Comparison of ENCODE assay signal across 7 cellular contexts in genomic region chr16:21539107-21539618, GRCh38.
DNase-seq lines count a peak whose midpoint lies in the region; ATAC-seq and TF ChIP-seq lines count a peak whose summit lies in the region.
"Not testable (repeated sequence)": the region's sequence is repeated elsewhere in the genome, so short reads cannot be mapped to it uniquely, and the experiment has no call there.

No MANE protein-coding gene starts in this region.

- POLR2A ChIA-PET in PC-3 (lab: Charles Lee; ENCODE audit: unreplicated experiment): not testable (repeated sequence)

- not testable (repeated sequence) for H3K36me3 Mint-ChIP-seq in activated T-helper 17 cell treated with anti-CD3 and anti-CD28 coated beads, Interleukin-2, amount 50 U/mL, for 72 hours (ENCODE audit: low read depth); central memory CD8-positive, alpha-beta T cell (ENCODE audit: insufficient read depth); immature natural killer cell; natural killer cell treated with Interleukin-12 subunit alpha and Interleukin-12 subunit beta and Interleukin-15 and Interleukin-18, amount 100 ng/mL, for 72 hours
- peaks cover 14% of the 10 kb centered on the region for H3K36me3 Mint-ChIP-seq in stimulated activated effector memory CD8-positive, alpha-beta T cell treated with anti-CD3 and anti-CD28 coated beads, Interleukin-12 subunit alpha, Interleukin-12 subunit beta, amount 100 ng/mL, for 72 hours

- not testable (repeated sequence) for TF ChIP-seq CTCF in PC-3 (conservative IDR thresholded peaks at IDR 0.05; ENCODE audit: low read depth, low read length); gastroesophageal sphincter (IDR thresholded peaks at IDR 0.05)

- not testable (repeated sequence) for H3K4me3 ChIP-seq in PC-3 (ENCODE audit: low read length); gastroesophageal sphincter

- H3K9me2 ChIP-seq in PC-3 (replicated peaks; ENCODE audit: low read length): not testable (repeated sequence)

- 33 to 76% methylated on average over 3 to 6 of the region's 9 CpGs for WGBS in gastroesophageal sphincter (ENCODE audit: low coverage in 1 of 2), 2 donors

- H3K4me1 ChIP-seq in PC-3 (ENCODE audit: insufficient read depth, low read length): not testable (repeated sequence)
- H3K4me1 ChIP-seq in gastroesophageal sphincter: peaks cover 0 to 13% (median 3%) of the 10 kb centered on the region in 3 donors

- H3K4me2 ChIP-seq in PC-3 (ENCODE audit: low read length): not testable (repeated sequence)

- not testable (repeated sequence) for H3K4me1 Mint-ChIP-seq in activated T-helper 17 cell treated with anti-CD3 and anti-CD28 coated beads, Interleukin-2, amount 50 U/mL, for 72 hours; central memory CD8-positive, alpha-beta T cell
- peaks cover 18 to 21% of the 10 kb centered on the region in 2 donors for H3K4me1 Mint-ChIP-seq in immature natural killer cell
- H3K4me1 Mint-ChIP-seq in natural killer cell treated with Interleukin-12 subunit alpha and Interleukin-12 subunit beta and Interleukin-15 and Interleukin-18, amount 100 ng/mL, for 72 hours (ENCODE audit: low read depth in 2 of 2): peaks cover 20 to 31% of the 10 kb centered on the region in 2 donors
- H3K4me1 Mint-ChIP-seq in stimulated activated effector memory CD8-positive, alpha-beta T cell treated with anti-CD3 and anti-CD28 coated beads, Interleukin-12 subunit alpha, Interleukin-12 subunit beta, amount 100 ng/mL, for 72 hours: peaks cover 32% of the 10 kb centered on the region

- H3K9me3 ChIP-seq in PC-3 (ENCODE audit: low read length); gastroesophageal sphincter: not testable (repeated sequence)

- not testable (repeated sequence) for BruUV-seq in PC-3 (replicated peaks; lab: Mats Ljungman, UMichigan)

- H3K27ac Mint-ChIP-seq in activated T-helper 17 cell treated with anti-CD3 and anti-CD28 coated beads, Interleukin-2, amount 50 U/mL, for 72 hours: peak overlapping the region; percentile 25
- H3K27ac Mint-ChIP-seq in central memory CD8-positive, alpha-beta T cell (ENCODE audit: low read depth): peak overlapping the region; percentile 16
- peak overlapping the region in 5 of 6 donors; percentile 78 to 95 (median 82) for H3K27ac Mint-ChIP-seq in immature natural killer cell
- peak overlapping the region; percentile 17 to 41 for H3K27ac Mint-ChIP-seq in natural killer cell treated with Interleukin-12 subunit alpha and Interleukin-12 subunit beta and Interleukin-15 and Interleukin-18, amount 100 ng/mL, for 72 hours
- H3K27ac Mint-ChIP-seq in stimulated activated effector memory CD8-positive, alpha-beta T cell treated with anti-CD3 and anti-CD28 coated beads, Interleukin-12 subunit alpha, Interleukin-12 subunit beta, amount 100 ng/mL, for 72 hours: peak overlapping the region; percentile 88

- CTCF ChIA-PET in PC-3 (lab: Charles Lee): not testable (repeated sequence)

- H2AFZ ChIP-seq in PC-3 (ENCODE audit: low read length): not testable (repeated sequence)

- ATAC-seq in PC-3 (peak; percentile 56), gastroesophageal sphincter (peak; percentile 44)
- not testable (repeated sequence) for ATAC-seq in activated T-helper 17 cell treated with anti-CD3 and anti-CD28 coated beads, Interleukin-2, amount 50 U/mL, for 72 hours (replicated peaks); central memory CD8-positive, alpha-beta T cell (replicated peaks; ENCODE audit: extremely low read depth, poor library complexity, severe bottlenecking); natural killer cell treated with Interleukin-12 subunit alpha and Interleukin-12 subunit beta and Interleukin-15 and Interleukin-18, amount 100 ng/mL, for 72 hours; stimulated activated effector memory CD8-positive, alpha-beta T cell treated with anti-CD3 and anti-CD28 coated beads, Interleukin-12 subunit alpha, Interleukin-12 subunit beta, amount 100 ng/mL, for 72 hours

- not testable (repeated sequence) for TF ChIP-seq EP300 in gastroesophageal sphincter (IDR thresholded peaks at IDR 0.05)

- not testable (repeated sequence) for TF ChIP-seq POLR2A in gastroesophageal sphincter (IDR thresholded peaks at IDR 0.05)

- H3K9ac ChIP-seq in PC-3 (ENCODE audit: low read length): not testable (repeated sequence)

- not testable (repeated sequence) for H3K27ac ChIP-seq in PC-3 (ENCODE audit: low read length)
- H3K27ac ChIP-seq in gastroesophageal sphincter: peak overlapping the region in 2 of 4 donors; percentile 48 to 63

- H3K79me2 ChIP-seq in PC-3 (ENCODE audit: low read length): not testable (repeated sequence)

- not testable (repeated sequence) for H4K20me1 ChIP-seq in PC-3 (ENCODE audit: low read length)

- DNase-seq in PC-3; central memory CD8-positive, alpha-beta T cell (ENCODE audit: low spot score in 2 of 2); immature natural killer cell; natural killer cell treated with Interleukin-12 subunit alpha and Interleukin-12 subunit beta and Interleukin-15 and Interleukin-18, amount 100 ng/mL, for 72 hours (ENCODE audit: low spot score); stimulated activated effector memory CD8-positive, alpha-beta T cell treated with anti-CD3 and anti-CD28 coated beads, Interleukin-12 subunit alpha, Interleukin-12 subunit beta, amount 100 ng/mL, for 72 hours (ENCODE audit: low spot score in 2 of 2): not testable (repeated sequence)

- H3F3A ChIP-seq in PC-3 (ENCODE audit: low read length, unreplicated experiment): not testable (repeated sequence)

- not testable (repeated sequence) for H3K4me3 Mint-ChIP-seq in activated T-helper 17 cell treated with anti-CD3 and anti-CD28 coated beads, Interleukin-2, amount 50 U/mL, for 72 hours; central memory CD8-positive, alpha-beta T cell; immature natural killer cell; natural killer cell treated with Interleukin-12 subunit alpha and Interleukin-12 subunit beta and Interleukin-15 and Interleukin-18, amount 100 ng/mL, for 72 hours; stimulated activated effector memory CD8-positive, alpha-beta T cell treated with anti-CD3 and anti-CD28 coated beads, Interleukin-12 subunit alpha, Interleukin-12 subunit beta, amount 100 ng/mL, for 72 hours

- H3K9me3 Mint-ChIP-seq in activated T-helper 17 cell treated with anti-CD3 and anti-CD28 coated beads, Interleukin-2, amount 50 U/mL, for 72 hours; central memory CD8-positive, alpha-beta T cell; immature natural killer cell; natural killer cell treated with Interleukin-12 subunit alpha and Interleukin-12 subunit beta and Interleukin-15 and Interleukin-18, amount 100 ng/mL, for 72 hours; stimulated activated effector memory CD8-positive, alpha-beta T cell treated with anti-CD3 and anti-CD28 coated beads, Interleukin-12 subunit alpha, Interleukin-12 subunit beta, amount 100 ng/mL, for 72 hours: not testable (repeated sequence)

- intact Hi-C loops in PC-3 (cut with micrococcal nuclease): not testable (repeated sequence)

- H3K36me3 ChIP-seq in PC-3 (ENCODE audit: low read depth, low read length); gastroesophageal sphincter: not testable (repeated sequence)

- H3K27me3 Mint-ChIP-seq in activated T-helper 17 cell treated with anti-CD3 and anti-CD28 coated beads, Interleukin-2, amount 50 U/mL, for 72 hours; central memory CD8-positive, alpha-beta T cell; natural killer cell treated with Interleukin-12 subunit alpha and Interleukin-12 subunit beta and Interleukin-15 and Interleukin-18, amount 100 ng/mL, for 72 hours: not testable (repeated sequence)
- H3K27me3 Mint-ChIP-seq in immature natural killer cell (ENCODE audit: low read depth in 3 of 3): peaks cover 11 to 16% (median 15%) of the 10 kb centered on the region in 3 donors

- not testable (repeated sequence) for H3K27me3 ChIP-seq in PC-3 (ENCODE audit: low read length); gastroesophageal sphincter

Comparison
In these comparisons a context has a peak if more than half of its experiments do, and no peak if none do; other contexts are left out.
1. H3K27ac Mint-ChIP-seq: peak in every context shown above with its lines; median percentile 88 in stimulated activated effector memory CD8-positive, alpha-beta T cell treated with anti-CD3 and anti-CD28 coated beads, Interleukin-12 subunit alpha, Interleukin-12 subunit beta, amount 100 ng/mL, for 72 hours; 82 in immature natural killer cell; 29 in natural killer cell treated with Interleukin-12 subunit alpha and Interleukin-12 subunit beta and Interleukin-15 and Interleukin-18, amount 100 ng/mL, for 72 hours; 25 in activated T-helper 17 cell treated with anti-CD3 and anti-CD28 coated beads, Interleukin-2, amount 50 U/mL, for 72 hours; 16 in central memory CD8-positive, alpha-beta T cell.